ENCODE assay signal across 15 cellular contexts in genomic region chr21:42486120-42486519, GRCh38. TPM values are rescaled to one million over a fixed set of nuclear protein-coding genes. Genes with fewer than 3 reads are reported as not detected.
DNase-seq lines count a peak whose midpoint lies in the region; ATAC-seq and TF ChIP-seq lines count a peak whose summit lies in the region.
"Had no signal": no experiment of that assay in that cellular context is flagged by ENCODE, and none has a peak within 500 bp of the region (broad histone marks: within the 10 kb centered on the region; RNA-seq: fewer than 3 reads in every experiment).

No MANE protein-coding gene starts in this region.

- no peaks in the 10 kb centered on the region for H3K27me3 ChIP-seq in BLaER1
- H3K27me3 ChIP-seq in Loucy (ENCODE audit: insufficient read depth, low read length, poor library complexity, severe bottlenecking): no peaks in the 10 kb centered on the region
- H3K27me3 ChIP-seq in prostate gland (replicated peaks; ENCODE audit: insufficient read depth): no peaks in the 10 kb centered on the region

- no peaks in the 10 kb centered on the region for H3K36me3 Mint-ChIP-seq in endothelial cell (ENCODE audit: low read depth, unreplicated experiment)
- H3K36me3 Mint-ChIP-seq: CD4-positive, CD25-positive, alpha-beta regulatory T cell had no signal

- no peaks in the 10 kb centered on the region for H3K9me2 ChIP-seq in Loucy (replicated peaks; ENCODE audit: low read depth, low read length)

- no peaks in the 10 kb centered on the region for H3K36me3 ChIP-seq in BLaER1
- no peaks in the 10 kb centered on the region for H3K36me3 ChIP-seq in Loucy (ENCODE audit: insufficient read depth, low read length)
- H3K36me3 ChIP-seq in prostate gland: no peaks in the 10 kb centered on the region

- WGBS in prostate gland: 61% methylated on average over 7 of the region's 7 CpGs

- H3K27ac ChIP-seq in BLaER1: no peak overlapping the region
- H3K27ac ChIP-seq in prostate gland: peak overlapping the region; percentile 17 to 59
- H3K27ac ChIP-seq: HL-60 had no signal

- no peak overlapping the region for H3K4me3 Mint-ChIP-seq in endothelial cell (ENCODE audit: unreplicated experiment)
- H3K4me3 Mint-ChIP-seq: CD4-positive, CD25-positive, alpha-beta regulatory T cell; H9 had no signal

- no peak for ATAC-seq in HG02571 (IDR thresholded peaks at IDR 0.05; ENCODE audit: unreplicated experiment)

- H3K4me1 Mint-ChIP-seq in endothelial cell (ENCODE audit: unreplicated experiment): peaks cover 27% of the 10 kb centered on the region
- H3K4me1 Mint-ChIP-seq: CD4-positive, CD25-positive, alpha-beta regulatory T cell had no signal

- no peak overlapping the region for H2AFZ ChIP-seq in Loucy (ENCODE audit: low read length)

- H3K27ac Mint-ChIP-seq in endothelial cell (ENCODE audit: unreplicated experiment): peak overlapping the region; percentile 37
- H3K27ac Mint-ChIP-seq: H9 had no signal

- no peak overlapping the region for H3K4me3 ChIP-seq in BLaER1
- peak overlapping the region; percentile 50 for H3K4me3 ChIP-seq in Loucy (ENCODE audit: low read length, poor library complexity, severe bottlenecking)
- no peak overlapping the region for H3K4me3 ChIP-seq in prostate gland

- TF ChIP-seq CTCF in Loucy (conservative IDR thresholded peaks at IDR 0.05; ENCODE audit: low read length) (no peak), endothelial cell (IDR thresholded peaks at IDR 0.05; ENCODE audit: unreplicated experiment) (no peak), prostate gland (IDR thresholded peaks at IDR 0.05) (no peak)

- H3F3A ChIP-seq in Loucy (ENCODE audit: low read depth): no peaks in the 10 kb centered on the region; the same call in 1 of the 2 replicates

- H3K4me2 ChIP-seq in BLaER1 (peak overlapping the region; percentile 44), Loucy (ENCODE audit: low read depth, low read length, poor library complexity, severe bottlenecking) (peak overlapping the region; percentile 67)

- H3K27me3 Mint-ChIP-seq in endothelial cell (ENCODE audit: unreplicated experiment): peaks cover 8% of the 10 kb centered on the region

- no peaks in the 10 kb centered on the region for H3K9me3 Mint-ChIP-seq in endothelial cell (ENCODE audit: unreplicated experiment)
- H3K9me3 Mint-ChIP-seq: H9 had no signal

- DNase-seq in endothelial cell (ENCODE audit: low spot score) (no peak), prostate gland (ENCODE audit: low spot score) (no peak), NAMALWA (ENCODE audit: low spot score) (no peak), posterior vena cava (ENCODE audit: low spot score) (no peak)
- DNase-seq: 8988T; C1 segment of cervical spinal cord; Caco-2; CD4-positive, CD25-positive, alpha-beta regulatory T cell; H9 had no signal

- H3K9me3 ChIP-seq in BLaER1 (peaks cover 10% of the 10 kb centered on the region), Loucy (ENCODE audit: insufficient read depth, low read depth, low read length) (no peaks in the 10 kb centered on the region), prostate gland (no peaks in the 10 kb centered on the region)
- H3K9me3 ChIP-seq: Caco-2 had no signal

- 0 out of 2 replicates have a peak, but pooled peaks cover 9% of the 10 kb centered on the region for H3K79me2 ChIP-seq in Loucy (ENCODE audit: insufficient read depth, low read length)

- H3K9ac ChIP-seq in BLaER1: no peak overlapping the region
- H3K9ac ChIP-seq in Loucy (ENCODE audit: low read depth, low read length, poor library complexity, severe bottlenecking): peak overlapping the region; percentile 67

- intact Hi-C loops in prostate gland (cut with DNase I): no loop called here
- intact Hi-C loops in posterior vena cava (cut with DNase I): no loop called here

- TF ChIP-seq POLR2A in prostate gland (IDR thresholded peaks at IDR 0.05): no peak

- H4K20me1 ChIP-seq in BLaER1 (no peaks in the 10 kb centered on the region), Loucy (ENCODE audit: insufficient read depth, low read length, poor library complexity, severe bottlenecking) (no peaks in the 10 kb centered on the region)

- H3K4me1 ChIP-seq in BLaER1 (peaks cover 15% of the 10 kb centered on the region), Loucy (ENCODE audit: insufficient read depth, low read length, poor library complexity, severe bottlenecking) (peaks cover 66% of the 10 kb centered on the region), prostate gland (replicated peaks) (no peaks in the 10 kb centered on the region)

RNA-seq across cellular contexts. Expression of gene RSPH1, which starts 9.9 kb away (rescaled TPM):
- total RNA-seq in endothelial cell (ENCODE audit: unreplicated experiment) (0.82 TPM), prostate gland (1 to 10 TPM; 1.6 to 2.6 TPM), posterior vena cava (under 1 TPM in 1 of 2 donors, not detected in 1; 0.19 TPM)
- total RNA-seq: H1, HT1080 had no signal

RNA-seq across cellular contexts. Expression of gene SLC37A1, which starts 27.5 kb away (rescaled TPM):
- 12.3 TPM for total RNA-seq in endothelial cell (ENCODE audit: unreplicated experiment)
- 10 to 100 TPM; 44.2 to 49.6 TPM for total RNA-seq in prostate gland
- total RNA-seq in posterior vena cava: 1 to 10 TPM; 5.2 to 6.0 TPM
